25 cellular contexts compared by ENCODE assay signal in genomic region chr6:46144270-46144669, GRCh38.
"Had no signal": no experiment of that assay in that cellular context is flagged by ENCODE, and none has a peak within 500 bp of the region (broad histone marks: within the 10 kb centered on the region; RNA-seq: fewer than 3 reads in every experiment).

No MANE protein-coding gene starts in this region.

- H3K27ac ChIP-seq: epithelial cell of prostate, esophagus muscularis mucosa, gastrocnemius medialis, left ventricle myocardium inferior, neural progenitor cell, pancreas, suprapubic skin, tibial artery, upper lobe of left lung, vagina had no signal

- H3K27me3 ChIP-seq: esophagus muscularis mucosa, gastrocnemius medialis, heart right ventricle, neural progenitor cell, pancreas, suprapubic skin, tibial artery, upper lobe of left lung, vagina had no signal

- H3K36me3 Mint-ChIP-seq: neural progenitor cell had no signal

- H3K4me1 ChIP-seq: neural progenitor cell, suprapubic skin, vagina had no signal

- H3K4me1 Mint-ChIP-seq: neural progenitor cell had no signal

- H3K9me3 Mint-ChIP-seq: dendritic cell treated with granulocyte-macrophage colony-stimulating factor and Interleukin-4, amounts not matched to agents 40 ng/mL and 50 ng/mL, for 4 days; effector memory CD8-positive, alpha-beta T cell; natural killer cell treated with Interleukin-12 subunit alpha and Interleukin-12 subunit beta and Interleukin-15 and Interleukin-18, amount 100 ng/mL, for 72 hours; neural progenitor cell had no signal

- H3K27ac Mint-ChIP-seq: dendritic cell treated with granulocyte-macrophage colony-stimulating factor and Interleukin-4, amounts not matched to agents 40 ng/mL and 50 ng/mL, for 4 days; natural killer cell treated with Interleukin-12 subunit alpha and Interleukin-12 subunit beta and Interleukin-15 and Interleukin-18, amount 100 ng/mL, for 72 hours; neural progenitor cell; progenitor cell of endocrine pancreas had no signal

- H3K27me3 Mint-ChIP-seq: dendritic cell treated with granulocyte-macrophage colony-stimulating factor and Interleukin-4, amounts not matched to agents 40 ng/mL and 50 ng/mL, for 4 days; effector memory CD8-positive, alpha-beta T cell; natural killer cell treated with Interleukin-12 subunit alpha and Interleukin-12 subunit beta and Interleukin-15 and Interleukin-18, amount 100 ng/mL, for 72 hours; progenitor cell of endocrine pancreas had no signal

- H3K4me3 Mint-ChIP-seq: dendritic cell treated with granulocyte-macrophage colony-stimulating factor and Interleukin-4, amounts not matched to agents 40 ng/mL and 50 ng/mL, for 4 days; effector memory CD8-positive, alpha-beta T cell; natural killer cell treated with Interleukin-12 subunit alpha and Interleukin-12 subunit beta and Interleukin-15 and Interleukin-18, amount 100 ng/mL, for 72 hours; neural progenitor cell had no signal

- H2AFZ ChIP-seq: neural progenitor cell had no signal

- H3K4me3 ChIP-seq: esophagus muscularis mucosa, gastrocnemius medialis, heart right ventricle, left ventricle myocardium inferior, lung, neural progenitor cell, pancreas, smooth muscle cell, suprapubic skin, tibial artery, upper lobe of left lung, vagina had no signal

- ATAC-seq: effector memory CD8-positive, alpha-beta T cell; gastrocnemius medialis; natural killer cell treated with Interleukin-12 subunit alpha and Interleukin-12 subunit beta and Interleukin-15 and Interleukin-18, amount 100 ng/mL, for 72 hours; pancreas; right cardiac atrium had no signal

- H3K4me2 ChIP-seq: neural progenitor cell, smooth muscle cell had no signal

- H3K36me3 ChIP-seq: left ventricle myocardium inferior, neural progenitor cell, pancreas, suprapubic skin, vagina had no signal

- H3K9me3 ChIP-seq: esophagus muscularis mucosa, gastrocnemius medialis, heart right ventricle, left ventricle myocardium inferior, pancreas, suprapubic skin, tibial artery, upper lobe of left lung, vagina had no signal

- DNase-seq: effector memory CD8-positive, alpha-beta T cell; gastrocnemius medialis; heart right ventricle; hypothalamus; islet precursor cell; left ventricle myocardium inferior; mesenchymal stem cell; midbrain; nucleus accumbens; pancreas; stimulated activated CD4-positive, alpha-beta T cell treated with anti-CD3 and anti-CD28 coated beads, Interleukin-2, amount 100 ng/mL, for 48 hours; stimulated activated naive CD4-positive, alpha-beta T cell treated with Interleukin-2 at 50 U/mL for 16 hours; tibial artery had no signal

- H3K9ac ChIP-seq: neural progenitor cell had no signal
